Comparison of ENCODE assay signal across 8 cellular contexts in the genomic region with DNA sequence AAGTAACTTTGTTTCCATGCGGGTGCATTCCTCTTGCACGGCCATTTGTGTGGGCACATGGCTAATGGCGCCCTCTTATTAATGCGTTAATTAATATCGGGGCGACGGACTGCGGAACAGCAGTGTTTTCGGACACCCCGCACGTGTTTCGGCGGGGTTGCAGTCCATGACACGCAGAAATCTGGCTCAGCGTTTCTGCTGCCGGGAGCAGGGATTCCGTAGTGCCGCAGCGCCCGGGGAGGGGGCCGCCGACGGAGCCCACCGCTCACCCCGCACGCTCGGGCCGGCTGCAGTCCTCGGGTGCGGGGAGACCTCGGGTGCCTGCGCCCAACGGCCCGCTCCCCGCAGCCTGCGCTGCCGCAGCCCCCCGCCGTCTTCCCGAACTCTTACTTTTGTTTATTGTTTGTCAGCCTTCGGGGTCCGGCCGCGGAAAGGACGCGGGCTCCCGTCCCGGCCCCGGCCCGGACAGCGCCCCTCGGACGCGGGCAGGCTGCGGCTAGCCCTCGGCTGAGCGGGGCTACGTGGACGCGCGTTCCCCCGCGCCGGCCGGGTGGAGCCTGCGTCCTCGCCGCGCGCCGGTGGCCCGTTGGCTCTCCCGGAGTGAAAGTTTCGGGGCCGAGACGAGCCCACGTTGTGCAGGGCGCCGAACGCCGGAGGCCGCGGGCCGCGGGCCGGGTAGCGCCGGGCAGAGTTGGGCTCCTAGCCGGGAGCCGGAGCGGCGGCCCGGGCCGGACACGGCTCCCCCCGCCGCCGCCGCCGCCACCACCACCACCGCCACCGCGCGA.
DNase-seq lines count a peak whose midpoint lies in the region; ATAC-seq lines count a peak whose summit lies in the region.

No MANE protein-coding gene starts in this region.

- H3K4me3 Mint-ChIP-seq in memory B cell: peak overlapping the region; percentile 77

- no peaks in the 10 kb centered on the region for H3K27me3 ChIP-seq in effector memory CD4-positive, alpha-beta T cell (replicated peaks; ENCODE audit: control insufficient read depth, insufficient read depth, low read length, poor library complexity, severe bottlenecking)

- H3K27me3 Mint-ChIP-seq in memory B cell: peaks cover 19% of the 10 kb centered on the region

- peak overlapping the region; percentile 79 for H3K4me3 ChIP-seq in effector memory CD4-positive, alpha-beta T cell (ENCODE audit: insufficient read depth, low read depth, low read length, poor library complexity, severe bottlenecking)

- peaks cover 6% of the 10 kb centered on the region for H3K4me1 Mint-ChIP-seq in memory B cell

- no peaks in the 10 kb centered on the region for H3K36me3 ChIP-seq in effector memory CD4-positive, alpha-beta T cell (ENCODE audit: control insufficient read depth, insufficient read depth, low read length)

- H3K4me1 ChIP-seq in effector memory CD4-positive, alpha-beta T cell (ENCODE audit: control insufficient read depth, insufficient read depth, low read length, poor library complexity, severe bottlenecking): peaks cover 22% of the 10 kb centered on the region

- H3K9me3 Mint-ChIP-seq in memory B cell: no peaks in the 10 kb centered on the region

- DNase-seq in NCI-H748 (lab: John Stamatoyannopoulos, UW; ENCODE audit: unreplicated experiment) (peak; percentile 20), NCI-H748 treated with DMSO at 0.1 percent for 48 hours (lab: John Stamatoyannopoulos, UW) (no peak), memory B cell (ENCODE audit: low spot score in 2 of 2) (peak in 1 of 2 donors; percentile 43), superior temporal gyrus (ENCODE audit: extremely low spot score) (peak; percentile 49), NCI-H2107 treated with DMSO at 0.1 percent for 48 hours (lab: John Stamatoyannopoulos, UW; ENCODE audit: unreplicated experiment) (no peak)
- peak; percentile 6 to 23 for DNase-seq in activated CD4-positive, alpha-beta T cell treated with anti-CD3 and anti-CD28 coated beads for 4 hours
- no peak for DNase-seq in effector memory CD4-positive, alpha-beta T cell

- no peak overlapping the region for H3K27ac ChIP-seq in effector memory CD4-positive, alpha-beta T cell (ENCODE audit: insufficient read depth, low read length, poor library complexity, severe bottlenecking)

- no peak overlapping the region for H3K27ac Mint-ChIP-seq in memory B cell

- H3K9me3 ChIP-seq in effector memory CD4-positive, alpha-beta T cell (ENCODE audit: control insufficient read depth, low read length): no peaks in the 10 kb centered on the region

- no peaks in the 10 kb centered on the region for H3K36me3 Mint-ChIP-seq in memory B cell

- peak; percentile 35 for ATAC-seq in memory B cell (ENCODE audit: low read depth)
- ATAC-seq in GM21360 (IDR thresholded peaks at IDR 0.05; ENCODE audit: unreplicated experiment): no peak

Comparison
In these comparisons a context has a peak if more than half of its experiments do, and no peak if none do; other contexts are left out.
1. DNase-seq: peak in NCI-H748 (single experiment), activated CD4-positive, alpha-beta T cell treated with anti-CD3 and anti-CD28 coated beads for 4 hours (2 of 2) and superior temporal gyrus (single experiment); none in NCI-H748 treated with DMSO at 0.1 percent for 48 hours (single experiment), effector memory CD4-positive, alpha-beta T cell (0 of 3) and NCI-H2107 treated with DMSO at 0.1 percent for 48 hours (single experiment).